In the genomic region with DNA sequence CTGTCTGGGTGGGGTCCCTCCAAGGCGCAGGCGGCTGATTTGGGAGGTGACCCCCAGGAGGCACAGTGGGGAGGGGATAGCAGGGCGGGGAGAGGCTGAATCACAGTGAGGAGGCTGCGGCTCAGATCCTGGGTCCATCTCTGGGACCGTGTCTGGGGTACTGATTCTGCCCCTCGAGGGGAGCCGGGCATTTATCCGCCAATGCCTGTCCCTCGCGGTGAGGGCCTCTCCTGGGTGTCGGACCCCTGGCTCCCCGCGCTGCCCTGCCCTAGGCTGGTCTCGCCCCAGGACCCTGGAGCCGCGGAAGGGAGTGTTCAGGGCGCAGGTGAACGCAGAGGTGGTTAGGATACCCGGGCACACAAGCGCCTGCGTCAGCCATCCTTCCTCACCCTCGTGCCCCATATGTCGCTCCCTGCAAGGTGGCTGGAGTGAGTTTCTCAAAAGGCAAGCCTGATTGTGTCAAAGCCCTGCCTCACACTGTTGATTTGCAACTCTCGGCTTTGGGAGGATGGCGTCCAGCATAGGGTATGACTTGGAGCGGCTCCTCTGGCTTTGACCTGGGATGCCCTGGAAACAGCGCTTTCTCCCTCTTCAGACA, we compare ENCODE assay signal across 24 cellular contexts.
"Had no signal": no experiment of that assay in that cellular context is flagged by ENCODE, and none has a peak within 500 bp of the region (broad histone marks: within the 10 kb centered on the region; RNA-seq: fewer than 3 reads in every experiment).

No MANE protein-coding gene starts in this region.

- H3K36me3 ChIP-seq: heart left ventricle, lower lobe of right lung, spleen, thyroid gland, upper lobe of right lung had no signal

- H3K27ac Mint-ChIP-seq: activated CD4-positive, alpha-beta T cell treated with anti-CD3 and anti-CD28 coated beads, Interleukin-2, amount 10 ng/mL, durations not matched to agents 7 days and 5 days; activated naive CD8-positive, alpha-beta T cell treated with anti-CD3 and anti-CD28 coated beads, Interleukin-2, amount 50 U/mL, for 24 hours; effector memory CD8-positive, alpha-beta T cell; naive thymus-derived CD4-positive, alpha-beta T cell; progenitor cell of endocrine pancreas; stimulated activated naive CD8-positive, alpha-beta T cell treated with anti-CD3 and anti-CD28 coated beads, Interleukin-15, Interleukin-2, amounts not matched to agents 100 ng/mL and 50 ng/mL, for 24 hours; T-helper 1 cell treated with Interleukin-12 subunit alpha and Interleukin-12 subunit beta and Interleukin-4 antibody, amounts not matched to agents 30 μg/mL and 1 μg/mL, for 36 hours had no signal

- H3K4me3 Mint-ChIP-seq: activated CD4-positive, alpha-beta T cell treated with anti-CD3 and anti-CD28 coated beads, Interleukin-2, amount 10 ng/mL, durations not matched to agents 7 days and 5 days; activated naive CD8-positive, alpha-beta T cell treated with anti-CD3 and anti-CD28 coated beads, Interleukin-2, amount 50 U/mL, for 24 hours; effector memory CD8-positive, alpha-beta T cell; naive thymus-derived CD4-positive, alpha-beta T cell; neural crest cell; stimulated activated naive CD8-positive, alpha-beta T cell treated with anti-CD3 and anti-CD28 coated beads, Interleukin-15, Interleukin-2, amounts not matched to agents 100 ng/mL and 50 ng/mL, for 24 hours; T-helper 1 cell treated with Interleukin-12 subunit alpha and Interleukin-12 subunit beta and Interleukin-4 antibody, amounts not matched to agents 30 μg/mL and 1 μg/mL, for 36 hours had no signal

- H3K4me1 Mint-ChIP-seq: activated CD4-positive, alpha-beta T cell treated with anti-CD3 and anti-CD28 coated beads, Interleukin-2, amount 10 ng/mL, durations not matched to agents 7 days and 5 days; activated naive CD8-positive, alpha-beta T cell treated with anti-CD3 and anti-CD28 coated beads, Interleukin-2, amount 50 U/mL, for 24 hours; neural crest cell had no signal

- ATAC-seq: activated CD4-positive, CD25-positive, alpha-beta regulatory T cell treated with anti-CD3 and anti-CD28 coated beads, Interleukin-2, amount 50 U/mL, for 24 hours; activated naive CD8-positive, alpha-beta T cell treated with anti-CD3 and anti-CD28 coated beads, Interleukin-2, amount 50 U/mL, for 24 hours; body of pancreas; effector memory CD8-positive, alpha-beta T cell; heart left ventricle; lower lobe of right lung; naive thymus-derived CD4-positive, alpha-beta T cell; upper lobe of right lung had no signal

- H3K36me3 Mint-ChIP-seq: naive thymus-derived CD4-positive, alpha-beta T cell had no signal

- H3K9me3 Mint-ChIP-seq: activated CD4-positive, alpha-beta T cell treated with anti-CD3 and anti-CD28 coated beads, Interleukin-2, amount 10 ng/mL, durations not matched to agents 7 days and 5 days; activated naive CD8-positive, alpha-beta T cell treated with anti-CD3 and anti-CD28 coated beads, Interleukin-2, amount 50 U/mL, for 24 hours; effector memory CD8-positive, alpha-beta T cell; neural crest cell; T-helper 1 cell treated with Interleukin-12 subunit alpha and Interleukin-12 subunit beta and Interleukin-4 antibody, amounts not matched to agents 30 μg/mL and 1 μg/mL, for 36 hours had no signal

- H3K9me3 ChIP-seq: lower lobe of right lung, thyroid gland, upper lobe of right lung had no signal

- H3K4me3 ChIP-seq: body of pancreas, heart left ventricle, lower lobe of right lung, spleen, thyroid gland, upper lobe of right lung had no signal

- H3K27me3 ChIP-seq: body of pancreas, thyroid gland had no signal

- DNase-seq: activated CD4-positive, alpha-beta T cell treated with anti-CD3 and anti-CD28 coated beads, Interleukin-2, amount 10 ng/mL, durations not matched to agents 7 days and 5 days; activated gamma-delta T cell; activated naive CD4-positive, alpha-beta T cell treated with anti-CD3 and anti-CD28 coated beads, Interleukin-2, amount 50 U/mL, for 16 hours; activated naive CD8-positive, alpha-beta T cell treated with anti-CD3 and anti-CD28 coated beads, Interleukin-2, amount 50 U/mL, for 24 hours; activated T-cell treated with anti-CD3 and anti-CD28 coated beads for 4 hours; body of pancreas; dermis blood vessel endothelial cell; effector memory CD8-positive, alpha-beta T cell; heart left ventricle; kidney; lower lobe of right lung; naive thymus-derived CD4-positive, alpha-beta T cell; occipital lobe; retina; spleen; stimulated activated CD4-positive, alpha-beta T cell treated with anti-CD3 and anti-CD28 coated beads, Interleukin-4, amount 100 ng/mL, for 24 hours; substantia nigra; thyroid gland; upper lobe of right lung had no signal

- H3K27ac ChIP-seq: body of pancreas, heart left ventricle, lower lobe of right lung, spleen, thyroid gland, upper lobe of right lung had no signal

- H3K4me1 ChIP-seq: body of pancreas, heart left ventricle, lower lobe of right lung, spleen, thyroid gland, upper lobe of right lung had no signal
